Comparison of ENCODE assay signal across 8 cellular contexts in genomic region chr1:220732621-220733020, GRCh38. TPM values are rescaled to one million over a fixed set of nuclear protein-coding genes. Genes with fewer than 3 reads are reported as not detected.
A peak's percentile ranks its signal among the peaks of the same experiment; 100 is the strongest.
DNase-seq lines count a peak whose midpoint lies in the region; ATAC-seq and TF ChIP-seq lines count a peak whose summit lies in the region.
"Had no signal": no experiment of that assay in that cellular context is flagged by ENCODE, and none has a peak within 500 bp of the region (broad histone marks: within the 10 kb centered on the region; RNA-seq: fewer than 3 reads in every experiment).

No MANE protein-coding gene starts in this region.

- TF ChIP-seq CTCF in RWPE1 (conservative IDR thresholded peaks at IDR 0.05; ENCODE audit: low read depth) (no peak), hepatocyte (IDR thresholded peaks at IDR 0.05; ENCODE audit: poor library complexity) (no peak), thoracic aorta (IDR thresholded peaks at IDR 0.05) (no peak), Calu3 (IDR thresholded peaks at IDR 0.05; ENCODE audit: unreplicated experiment) (no peak)

- 64 to 77% methylated on average over 7 of the region's 7 CpGs for WGBS in GM23248 (ENCODE audit: low coverage in 1 of 2, low lambda C conversion rate in 2 of 2, missing lambda C conversion rate in 2 of 2), 2 experiments
- 93% methylated on average over 7 of the region's 7 CpGs for WGBS in hepatocyte (ENCODE audit: low lambda C conversion rate, missing lambda C conversion rate)

- H3K9me2 ChIP-seq in GM23248 (ENCODE audit: insufficient read depth) (no peaks in the 10 kb centered on the region), hepatocyte (replicated peaks; ENCODE audit: insufficient read depth) (no peaks in the 10 kb centered on the region)

- H3K79me2 ChIP-seq in GM23248 (ENCODE audit: insufficient read depth) (no peaks in the 10 kb centered on the region), hepatocyte (no peaks in the 10 kb centered on the region)

- H3K27me3 ChIP-seq in GM23248 (replicated peaks; ENCODE audit: insufficient read depth) (no peaks in the 10 kb centered on the region), hepatocyte (no peaks in the 10 kb centered on the region), thoracic aorta (replicated peaks; ENCODE audit: insufficient read depth) (no peaks in the 10 kb centered on the region)

- H3K27ac Mint-ChIP-seq in Calu3 (ENCODE audit: unreplicated experiment) = no peak overlapping the region

- peaks cover 6% of the 10 kb centered on the region; the same call in 1 of the 2 replicates for H3F3A ChIP-seq in GM23248 (ENCODE audit: insufficient read depth)

- H3K4me1 ChIP-seq in GM23248 (ENCODE audit: insufficient read depth) (peaks cover 21% of the 10 kb centered on the region), hepatocyte (ENCODE audit: insufficient read depth) (peaks cover 16% of the 10 kb centered on the region), thoracic aorta (ENCODE audit: control insufficient read depth in 1 of 2, low read depth in 2 of 2) (peaks cover 15 to 25% of the 10 kb centered on the region in 2 donors)

- H3K9me3 ChIP-seq in GM23248 (ENCODE audit: low read depth) (no peaks in the 10 kb centered on the region), hepatocyte (ENCODE audit: low read depth) (no peaks in the 10 kb centered on the region), thoracic aorta (no peaks in the 10 kb centered on the region)

- H3K36me3 ChIP-seq in GM23248 (ENCODE audit: low read depth) = no peaks in the 10 kb centered on the region
- no peaks in the 10 kb centered on the region for H3K36me3 ChIP-seq in hepatocyte (replicated peaks; ENCODE audit: insufficient read depth, low read depth)
- H3K36me3 ChIP-seq in thoracic aorta = no peaks in the 10 kb centered on the region

- H3K4me3 ChIP-seq in GM23248 (peak overlapping the region; percentile 60), hepatocyte (no peak overlapping the region), thoracic aorta (peak overlapping the region; percentile 67)

- ATAC-seq in thoracic aorta (ENCODE audit: insufficient number of reproducible peaks, low FRiP score, low read depth) = peak; percentile 15

- POLR2A ChIA-PET in RWPE1 (lab: Yijun Ruan, JAX; ENCODE audit: low non-redundant PET) = no interaction called here

- H3K27me3 Mint-ChIP-seq in Calu3 (ENCODE audit: unreplicated experiment) = no peaks in the 10 kb centered on the region

- H4K20me1 ChIP-seq in GM23248 (ENCODE audit: insufficient read depth) (no peaks in the 10 kb centered on the region), hepatocyte (ENCODE audit: insufficient read depth, poor library complexity, severe bottlenecking) (no peaks in the 10 kb centered on the region)

- BruUV-seq in Calu3 (replicated peaks; lab: Mats Ljungman, UMichigan) = no TSS peak

- CTCF ChIA-PET in RWPE1 (lab: Yijun Ruan, JAX) = interaction anchor here (0.5 to 2.7 kb wide), 29 partner anchors 10 to 698 kb away, joined by 3 to 62 read pairs (median 5); partner anchors contain the start of gene MTARC2
- CTCF ChIA-PET in Calu3 (lab: Charles Lee) = interaction anchor here (0.6 to 2.7 kb wide), 15 partner anchors 9 to 514 kb away, joined by 3 to 26 read pairs (median 7); partner anchors contain the start of gene MTARC2

- peak overlapping the region; percentile 77 for H3K4me2 ChIP-seq in GM23248 (ENCODE audit: unreplicated experiment)
- peak overlapping the region; percentile 52 for H3K4me2 ChIP-seq in hepatocyte

- no peak overlapping the region for H3K4me3 Mint-ChIP-seq in Calu3 (ENCODE audit: low read depth, unreplicated experiment)

- no peaks in the 10 kb centered on the region for H3K9me3 Mint-ChIP-seq in Calu3 (ENCODE audit: low read depth, unreplicated experiment)

- DNase-seq in GM23248 (no peak), RWPE1 (ENCODE audit: low spot score) (no peak), hepatocyte (ENCODE audit: low spot score) (no peak), thoracic aorta (ENCODE audit: low spot score) (no peak), NCI-H2107 treated with DMSO at 0.1 percent for 48 hours (lab: John Stamatoyannopoulos, UW; ENCODE audit: unreplicated experiment) (no peak), Calu3 (no peak), NCI-H2196 treated with DMSO at 0.1 percent for 48 hours (lab: John Stamatoyannopoulos, UW; ENCODE audit: unreplicated experiment) (no peak)
- DNase-seq: cerebellar nuclear complex had no signal

- no peaks in the 10 kb centered on the region for H3K36me3 Mint-ChIP-seq in Calu3 (ENCODE audit: insufficient read depth, unreplicated experiment)

- H2AFZ ChIP-seq in GM23248 (peak overlapping the region; percentile 93), hepatocyte (peak overlapping the region; percentile 55)

- intact Hi-C loops in Calu3 (cut with micrococcal nuclease; ENCODE audit: unreplicated experiment) = loop anchor here (2.0 kb wide), 1 partner anchor 42 kb away; the partner anchor contains the start of gene C1orf115

- in situ Hi-C loops in GM23248 (cut with MboI) = no loop called here

- H3K9ac ChIP-seq in GM23248 = no peak overlapping the region

- peak overlapping the region; percentile 32; the same call in 1 of the 2 replicates for H3K27ac ChIP-seq in GM23248
- H3K27ac ChIP-seq in RWPE1 = peak overlapping the region; percentile 19
- peak overlapping the region; percentile 41 for H3K27ac ChIP-seq in hepatocyte
- H3K27ac ChIP-seq in thoracic aorta = peak overlapping the region; percentile 80 to 83

- peaks cover 24% of the 10 kb centered on the region for H3K4me1 Mint-ChIP-seq in Calu3 (ENCODE audit: low read depth, unreplicated experiment)

RNA-seq across cellular contexts. Expression of gene MTARC2, which starts 15.5 kb away (rescaled TPM):
- 0.13 and 1.9 TPM in 2 replicates for total RNA-seq in GM23248 (2014; rRNA removed; shearing (Covaris generic))
- polyA plus RNA-seq in GM23248 (2016; fragmentation: Nextera tagmentation; extraction: Ambion mirVana) (4.0 and 4.8 TPM in 2 replicates), hepatocyte (23.7 and 27.8 TPM in 2 replicates)
- total RNA-seq in hepatocyte (24.4 and 26.7 TPM in 2 replicates), thoracic aorta (10 to 100 TPM; 30.4 to 32.1 TPM), Calu3 (2022) (9.1 and 16.4 TPM in 2 replicates)

RNA-seq across cellular contexts. Expression of gene C1orf115, which starts 42.5 kb away (rescaled TPM):
- total RNA-seq in GM23248 (2014; rRNA removed; shearing (Covaris generic)) = 0.76 and 1.9 TPM in 2 replicates
- polyA plus RNA-seq in GM23248 (2016; fragmentation: Nextera tagmentation; extraction: Ambion mirVana) = 0.58 and 0.83 TPM in 2 replicates
- total RNA-seq in hepatocyte = 46.4 and 49.2 TPM in 2 replicates
- polyA plus RNA-seq in hepatocyte = 27.2 and 42.3 TPM in 2 replicates
- 1 to 10 TPM; 6.8 to 9.7 TPM for total RNA-seq in thoracic aorta
- 5.1 and 8.5 TPM in 2 replicates for total RNA-seq in Calu3 (2022)

RNA-seq across cellular contexts. Expression of gene MTARC1, which starts 54.1 kb away (rescaled TPM):
- total RNA-seq in GM23248 (2014; rRNA removed; shearing (Covaris generic)) = 0.22 and 0.76 TPM in 2 replicates
- polyA plus RNA-seq in GM23248 (2016; fragmentation: Nextera tagmentation; extraction: Ambion mirVana) (0.66 and 2.6 TPM in 2 replicates), hepatocyte (11.9 and 15.8 TPM in 2 replicates)
- total RNA-seq in hepatocyte (19.9 and 24.0 TPM in 2 replicates), thoracic aorta (1 to 10 TPM; 3.6 to 3.7 TPM), Calu3 (2022) (18.9 and 21.3 TPM in 2 replicates)

Comparison
In these comparisons a context has a peak if more than half of its experiments do, and no peak if none do; other contexts are left out.
1. H3K27ac ChIP-seq: peak in every context shown above with its lines; median percentile 82 in thoracic aorta; 41 in hepatocyte; 32 in GM23248; 19 in RWPE1.